In genomic region chr1:2194319-2194897, GRCh38 we compare ENCODE assay signal across 8 cellular contexts. TPM values are rescaled to one million over a fixed set of nuclear protein-coding genes. Genes with fewer than 3 reads are reported as not detected.
DNase-seq lines count a peak whose midpoint lies in the region; ATAC-seq lines count a peak whose summit lies in the region.

FAAP20 (minus strand) TSS chr1:2194772; CDS start chr1:2194749, 23 bp downstream.

- peak within 1 kb of the TSS; percentile 81 for H3K4me3 Mint-ChIP-seq in activated CD8-positive, alpha-beta T cell treated with anti-CD3 and anti-CD28 coated beads, Interleukin-2, amount 10 ng/mL, durations not matched to agents 7 days and 5 days

- peak; percentile 48 for ATAC-seq in HG02571 (IDR thresholded peaks at IDR 0.05; ENCODE audit: unreplicated experiment)
- peak; percentile 64 for ATAC-seq in activated CD8-positive, alpha-beta T cell treated with anti-CD3 and anti-CD28 coated beads, Interleukin-2, amount 10 ng/mL, durations not matched to agents 7 days and 5 days

- H3K9me3 Mint-ChIP-seq in activated CD8-positive, alpha-beta T cell treated with anti-CD3 and anti-CD28 coated beads, Interleukin-2, amount 10 ng/mL, durations not matched to agents 7 days and 5 days (ENCODE audit: insufficient read depth) = no peaks in the 10 kb centered on the region

- H3K9ac ChIP-seq in mucosa of rectum (ENCODE audit: low read depth in 1 of 2, low read length in 2 of 2) = peak within 1 kb of the TSS; percentile 74 to 75

- peaks cover 43% of the 10 kb centered on the region for H3K4me1 Mint-ChIP-seq in activated CD8-positive, alpha-beta T cell treated with anti-CD3 and anti-CD28 coated beads, Interleukin-2, amount 10 ng/mL, durations not matched to agents 7 days and 5 days (ENCODE audit: low read depth)

- no peak for DNase-seq in activated CD8-positive, alpha-beta memory T cell treated with anti-CD3 and anti-CD28 coated beads for 24 hours
- DNase-seq in NCI-H1092 treated with DMSO at 0.1 percent for 48 hours (lab: John Stamatoyannopoulos, UW) (peak; percentile 35), epithelial cell of prostate (ENCODE audit: low read depth, low spot score) (no peak)
- DNase-seq in activated CD8-positive, alpha-beta T cell treated with anti-CD3 and anti-CD28 coated beads, Interleukin-2, amount 10 ng/mL, durations not matched to agents 7 days and 5 days = peak; percentile 80
- peak; percentile 78 for DNase-seq in stimulated activated naive CD4-positive, alpha-beta T cell treated with Interleukin-2 at 50 U/mL for 16 hours (lab: John Stamatoyannopoulos, UW)

- peak within 1 kb of the TSS; percentile 93 for H3K27ac Mint-ChIP-seq in activated CD8-positive, alpha-beta T cell treated with anti-CD3 and anti-CD28 coated beads, Interleukin-2, amount 10 ng/mL, durations not matched to agents 7 days and 5 days

- H3K27me3 ChIP-seq in mucosa of rectum (ENCODE audit: control insufficient read depth in 2 of 2, insufficient read depth in 2 of 2, low read length in 2 of 2) = no peaks in the 10 kb centered on the region

- peak within 1 kb of the TSS; percentile 73 to 75 for H3K4me3 ChIP-seq in mucosa of rectum (ENCODE audit: low read length in 2 of 2)

- H3K27ac ChIP-seq in epithelial cell of prostate = peak within 1 kb of the TSS; percentile 84
- H3K27ac ChIP-seq in mucosa of rectum (ENCODE audit: low read depth in 2 of 2, low read length in 2 of 2) = peak within 1 kb of the TSS; percentile 94

- CTCF ChIA-PET in activated CD8-positive, alpha-beta memory T cell treated with anti-CD3 and anti-CD28 coated beads for 36 hours (lab: Charles Lee) = interaction anchor here (0.7 to 4.0 kb wide), 30 partner anchors 9 to 384 kb away, joined by 3 to 75 read pairs (median 4); no protein-coding TSS in a partner anchor
- CTCF ChIA-PET in activated CD8-positive, alpha-beta T cell treated with anti-CD3 and anti-CD28 coated beads, Interleukin-2, amount 10 ng/mL, durations not matched to agents 7 days and 5 days (lab: Charles Lee) = interaction anchor here (0.6 to 7.6 kb wide), 48 partner anchors 10 to 391 kb away, joined by 3 to 259 read pairs (median 5); partner anchors contain the start of genes MORN1, PANK4, RER1 and SKI

- H3K27me3 Mint-ChIP-seq in activated CD8-positive, alpha-beta T cell treated with anti-CD3 and anti-CD28 coated beads, Interleukin-2, amount 10 ng/mL, durations not matched to agents 7 days and 5 days (ENCODE audit: low read depth) = no peaks in the 10 kb centered on the region

- no peaks in the 10 kb centered on the region for H3K9me3 ChIP-seq in mucosa of rectum (ENCODE audit: control insufficient read depth in 2 of 2, low read length in 2 of 2)

- H3K36me3 ChIP-seq in mucosa of rectum (ENCODE audit: control insufficient read depth in 2 of 2, insufficient read depth in 2 of 2, low read length in 2 of 2) = no peaks in the 10 kb centered on the region

- H3K4me1 ChIP-seq in mucosa of rectum (ENCODE audit: control insufficient read depth in 2 of 2, insufficient read depth in 2 of 2, low read length in 2 of 2) = peaks cover 38 to 39% of the 10 kb centered on the region in 2 donors

- POLR2A ChIA-PET in activated CD8-positive, alpha-beta memory T cell treated with anti-CD3 and anti-CD28 coated beads for 36 hours (lab: Charles Lee) = interaction anchor here (0.7 to 1.8 kb wide), 6 partner anchors 35 to 280 kb away, joined by 3 to 11 read pairs (median 4); partner anchors contain the start of genes MORN1 and RER1
- POLR2A ChIA-PET in activated CD8-positive, alpha-beta T cell treated with anti-CD3 and anti-CD28 coated beads, Interleukin-2, amount 10 ng/mL, durations not matched to agents 7 days and 5 days (lab: Charles Lee) = interaction anchor here (0.6 to 2.1 kb wide), 22 partner anchors 8 to 362 kb away, joined by 3 to 31 read pairs (median 4); partner anchors contain the start of genes MORN1, RER1, SKI and TNFRSF14

- H3K36me3 Mint-ChIP-seq in activated CD8-positive, alpha-beta T cell treated with anti-CD3 and anti-CD28 coated beads, Interleukin-2, amount 10 ng/mL, durations not matched to agents 7 days and 5 days (ENCODE audit: low read depth) = peaks cover 8% of the 10 kb centered on the region

RNA-seq across cellular contexts. Expression of gene FAAP20, which starts in this region (rescaled TPM):
- total RNA-seq in activated CD8-positive, alpha-beta memory T cell treated with anti-CD3 and anti-CD28 coated beads for 36 hours = 10 to 100 TPM; 64.3 to 68.8 TPM
- total RNA-seq in activated CD8-positive, alpha-beta T cell treated with anti-CD3 and anti-CD28 coated beads, Interleukin-2, amount 10 ng/mL, durations not matched to agents 7 days and 5 days = 10 to 100 TPM; 69.7 to 74.4 TPM

Comparison
In these comparisons a context has a peak if more than half of its experiments do, and no peak if none do; other contexts are left out.
1. DNase-seq: peak in NCI-H1092 treated with DMSO at 0.1 percent for 48 hours (single experiment), activated CD8-positive, alpha-beta T cell treated with anti-CD3 and anti-CD28 coated beads, Interleukin-2, amount 10 ng/mL, durations not matched to agents 7 days and 5 days (single experiment) and stimulated activated naive CD4-positive, alpha-beta T cell treated with Interleukin-2 at 50 U/mL for 16 hours (single experiment); none in activated CD8-positive, alpha-beta memory T cell treated with anti-CD3 and anti-CD28 coated beads for 24 hours (single experiment) and epithelial cell of prostate (single experiment).